Comparison of ENCODE assay signal across 8 cellular contexts in genomic region chr3:126208618-126209256, GRCh38. TPM values are rescaled to one million over a fixed set of nuclear protein-coding genes. Genes with fewer than 3 reads are reported as not detected.
DNase-seq lines count a peak whose midpoint lies in the region; ATAC-seq, FAIRE-seq and TF ChIP-seq lines count a peak whose summit lies in the region.

No MANE protein-coding gene starts in this region.

- no peak for TF ChIP-seq EP300 in K562 (IDR thresholded peaks at IDR 0.05; ENCODE audit: low read length)

- H3K9me1 ChIP-seq in K562 (ENCODE audit: control insufficient read depth, insufficient read depth, low read length): no peaks in the 10 kb centered on the region

- BruUV-seq in K562 (replicated peaks; lab: Mats Ljungman, UMichigan) (no TSS peak), Caco-2 (replicated peaks; lab: Mats Ljungman, UMichigan) (no TSS peak)

- no peaks in the 10 kb centered on the region for H3K36me3 Mint-ChIP-seq in naive thymus-derived CD8-positive, alpha-beta T cell
- no peaks in the 10 kb centered on the region for H3K36me3 Mint-ChIP-seq in CD4-positive, alpha-beta T cell (ENCODE audit: low read depth)
- no peaks in the 10 kb centered on the region for H3K36me3 Mint-ChIP-seq in Caco-2 (ENCODE audit: insufficient read depth, unreplicated experiment)

- H3K79me2 ChIP-seq in K562 (ENCODE audit: control insufficient read depth, insufficient read depth, low read length): no peaks in the 10 kb centered on the region

- H3K9ac ChIP-seq in K562 (ENCODE audit: insufficient read depth in 1 of 2, low read depth in 2 of 2, low read length in 2 of 2): no peak overlapping the region

- 1% methylated on average over 10 of the region's 11 CpGs for WGBS in K562 (ENCODE audit: insufficient coverage, low coverage, missing lambda C conversion rate)

- H3K27ac ChIP-seq in K562 (ENCODE audit: extremely low read depth, low read depth, low read length): no peak overlapping the region
- no peak overlapping the region for H3K27ac ChIP-seq in left lung
- no peak overlapping the region for H3K27ac ChIP-seq in CD4-positive, alpha-beta T cell (ENCODE audit: low read depth, low read length)

- H3K9me3 Mint-ChIP-seq in naive thymus-derived CD8-positive, alpha-beta T cell: no peaks in the 10 kb centered on the region
- H3K9me3 Mint-ChIP-seq in CD4-positive, alpha-beta T cell: no peaks in the 10 kb centered on the region
- peaks cover 10% of the 10 kb centered on the region for H3K9me3 Mint-ChIP-seq in Caco-2 (ENCODE audit: unreplicated experiment)

- H3K27ac Mint-ChIP-seq in naive thymus-derived CD8-positive, alpha-beta T cell: no peak overlapping the region
- H3K27ac Mint-ChIP-seq in CD4-positive, alpha-beta T cell: no peak overlapping the region
- no peak overlapping the region for H3K27ac Mint-ChIP-seq in Caco-2 (ENCODE audit: unreplicated experiment)

- in situ Hi-C loops in K562 (cut with MboI): no loop called here

- H3K9me3 ChIP-seq in K562 (replicated peaks; ENCODE audit: control insufficient read depth, insufficient read depth, low read depth, low read length) (no peaks in the 10 kb centered on the region), left lung (no peaks in the 10 kb centered on the region), Caco-2 (no peaks in the 10 kb centered on the region)
- no peaks in the 10 kb centered on the region for H3K9me3 ChIP-seq in CD4-positive, alpha-beta T cell (ENCODE audit: control insufficient read depth, low read length)

- peaks cover 0 to 10% of the 10 kb centered on the region in 2 experiments; a peak in 2 of 5 replicates for H3K4me1 ChIP-seq in K562 (replicated peaks in 1 of 2; ENCODE audit: control insufficient read depth in 2 of 2, insufficient read depth in 2 of 2, low read length in 2 of 2)
- peaks cover 3 to 8% of the 10 kb centered on the region in 2 donors for H3K4me1 ChIP-seq in left lung
- peaks cover 3% of the 10 kb centered on the region; the same call in 1 of the 2 replicates for H3K4me1 ChIP-seq in Caco-2

- H3K4me3 ChIP-seq in K562: no peak overlapping the region
- H3K4me3 ChIP-seq in left lung: no peak overlapping the region
- H3K4me3 ChIP-seq in Caco-2 (ENCODE audit: low read depth, low read length): no peak overlapping the region

- no peak for TF ChIP-seq POLR2A in K562 (conservative IDR thresholded peaks at IDR 0.05)

- no peak overlapping the region for H3K4me2 ChIP-seq in K562 (ENCODE audit: insufficient read depth, low read length)

- POLR2A ChIA-PET in K562 (lab: Yijun Ruan, JAX) (no interaction called here), Caco-2 (lab: Charles Lee) (no interaction called here)
- POLR2A ChIA-PET in naive thymus-derived CD8-positive, alpha-beta T cell (lab: Charles Lee): no interaction called here
- POLR2A ChIA-PET in CD4-positive, alpha-beta T cell (lab: Charles Lee): no interaction called here

- ATAC-seq in K562 (peak; percentile 57), left lung (peak; percentile 14)
- no peak for ATAC-seq in naive thymus-derived CD8-positive, alpha-beta T cell
- no peak for ATAC-seq in CD4-positive, alpha-beta T cell (ENCODE audit: poor library complexity)

- peaks cover 31 to 76% (median 40%) of the 10 kb centered on the region in 5 donors for H3K27me3 Mint-ChIP-seq in naive thymus-derived CD8-positive, alpha-beta T cell
- H3K27me3 Mint-ChIP-seq in CD4-positive, alpha-beta T cell: peaks cover 64% of the 10 kb centered on the region
- H3K27me3 Mint-ChIP-seq in Caco-2 (ENCODE audit: insufficient read depth, unreplicated experiment): peaks cover 3% of the 10 kb centered on the region

- DNase-seq in COLO668 (lab: John Stamatoyannopoulos, UW; ENCODE audit: unreplicated experiment) (peak; percentile 51), NCI-H1694 (lab: John Stamatoyannopoulos, UW) (peak; percentile 8), K562 (ENCODE audit: extremely low read depth in 1 of 4, low spot score in 3 of 4) (peak in 2 of 4 experiments; percentile 39 to 50), left lung (peak in 1 of 2 donors; percentile 73), cerebellar cortex (ENCODE audit: low spot score) (no peak), Caco-2 (no peak)
- no peak for DNase-seq in naive thymus-derived CD8-positive, alpha-beta T cell
- DNase-seq in CD4-positive, alpha-beta T cell: no peak

- H4K20me1 ChIP-seq in K562 (replicated peaks; ENCODE audit: control insufficient read depth, insufficient read depth, low read length): no peaks in the 10 kb centered on the region

- H3K36me3 ChIP-seq in K562 (ENCODE audit: control insufficient read depth, insufficient read depth, low read length) (no peaks in the 10 kb centered on the region), left lung (no peaks in the 10 kb centered on the region), Caco-2 (ENCODE audit: control insufficient read depth, insufficient read depth, low read length) (no peaks in the 10 kb centered on the region)

- no peak for FAIRE-seq in K562 (lab: Jason Lieb, UNC)

- H3K4me3 Mint-ChIP-seq in naive thymus-derived CD8-positive, alpha-beta T cell: no peak overlapping the region
- H3K4me3 Mint-ChIP-seq in CD4-positive, alpha-beta T cell: no peak overlapping the region
- H3K4me3 Mint-ChIP-seq in Caco-2 (ENCODE audit: unreplicated experiment): no peak overlapping the region

- intact Hi-C loops in K562 (cut with micrococcal nuclease) (no loop called here), left lung (cut with DNase I) (no loop called here), Caco-2 (cut with micrococcal nuclease; ENCODE audit: unreplicated experiment) (no loop called here)
- intact Hi-C loops in CD4-positive, alpha-beta T cell (cut with DNase I, micrococcal nuclease): no loop called here

- H2AFZ ChIP-seq in K562 (ENCODE audit: low read depth, low read length): peak overlapping the region; percentile 2; the same call in 1 of the 2 replicates

- H3K4me1 Mint-ChIP-seq in naive thymus-derived CD8-positive, alpha-beta T cell: peaks cover 2 to 13% (median 9%) of the 10 kb centered on the region in 4 donors
- peaks cover 6% of the 10 kb centered on the region for H3K4me1 Mint-ChIP-seq in CD4-positive, alpha-beta T cell (ENCODE audit: low read depth)
- H3K4me1 Mint-ChIP-seq in Caco-2 (ENCODE audit: low read depth, unreplicated experiment): peaks cover 13% of the 10 kb centered on the region

- TF ChIP-seq CTCF in K562 (IDR thresholded peaks at IDR 0.05 in 2 of 3, conservative IDR thresholded peaks at IDR 0.05 in 1 of 3; ENCODE audit: insufficient read depth in 2 of 3, low read depth in 1 of 3, low read length in 3 of 3) (no peak), left lung (IDR thresholded peaks at IDR 0.05) (no peak), Caco-2 (IDR thresholded peaks at IDR 0.05; ENCODE audit: insufficient read depth in 1 of 2, low read depth in 1 of 2, low read length in 1 of 2, severe bottlenecking in 1 of 2, unreplicated experiment in 1 of 2) (no peak)
- TF ChIP-seq CTCF in CD4-positive, alpha-beta T cell (IDR thresholded peaks at IDR 0.05): no peak

- H3K27me3 ChIP-seq in K562 (ENCODE audit: control insufficient read depth in 2 of 2, insufficient read depth in 2 of 2, low read length in 2 of 2) (peaks cover 0 to 25% of the 10 kb centered on the region in 2 experiments; a peak in 3 of 5 replicates), left lung (peaks cover 5 to 35% of the 10 kb centered on the region in 2 donors), Caco-2 (replicated peaks; ENCODE audit: control insufficient read depth, insufficient read depth, low read length) (no peaks in the 10 kb centered on the region)
- peaks cover 42% of the 10 kb centered on the region for H3K27me3 ChIP-seq in CD4-positive, alpha-beta T cell (ENCODE audit: control insufficient read depth, insufficient read depth, low read length)

- no peak for TF ChIP-seq RAD21 in K562 (CRISPR knock-in tag; conservative IDR thresholded peaks at IDR 0.05 in 1 of 2, IDR thresholded peaks at IDR 0.05 in 1 of 2)

- CTCF ChIA-PET in K562 (lab: Yijun Ruan, JAX; ENCODE audit: low intra/inter-chr PET ratio): no interaction called here
- CTCF ChIA-PET in CD4-positive, alpha-beta T cell (lab: Charles Lee): no interaction called here
- CTCF ChIA-PET in Caco-2 (lab: Charles Lee): no interaction called here

TF ChIP-seq in K562, 482 proteins besides CTCF, POLR2A, EP300 and RAD21 (continues in another document):
- TF ChIP-seq GABPA (tag; conservative IDR thresholded peaks at IDR 0.05; ENCODE audit: low read depth): peak; percentile 81
- no peak for TF ChIP-seq PHF20 (IDR thresholded peaks at IDR 0.05; ENCODE audit: partially characterized antibody)
- TF ChIP-seq, protein P1, sequence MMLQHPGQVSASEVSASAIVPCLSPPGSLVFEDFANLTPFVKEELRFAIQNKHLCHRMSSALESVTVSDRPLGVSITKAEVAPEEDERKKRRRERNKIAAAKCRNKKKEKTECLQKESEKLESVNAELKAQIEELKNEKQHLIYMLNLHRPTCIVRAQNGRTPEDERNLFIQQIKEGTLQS (IDR thresholded peaks at IDR 0.05): peak; percentile 41; the same call in 1 of the 2 replicates
- TF ChIP-seq, protein P1 (CRISPR knock-in tag; conservative IDR thresholded peaks at IDR 0.05): no peak
- TF ChIP-seq NFIC (IDR thresholded peaks at IDR 0.05): peak; percentile 79

RNA-seq across cellular contexts. Expression of gene ALDH1L1, which starts 28.4 kb away (rescaled TPM):
- total RNA-seq in K562 (2011; cell fraction: chromatin; rRNA removed; ENCODE audit: low replicate concordance): 0.21 TPM in 1 of 2 replicates, not detected in the other
- total RNA-seq in K562 (2011; cell fraction: nucleolus; rRNA removed): not detected in 2 replicates
- not detected in 2 replicates for total RNA-seq in K562 (2011; cell fraction: nucleoplasm; rRNA removed)
- 0.23 and 0.33 TPM in 2 replicates for total RNA-seq in K562 (2014; rRNA removed)
- 0.51 and 0.58 TPM in 2 replicates for total RNA-seq in K562 (2014; rRNA removed; fragmentation: Illumina TruSeq; extraction: Trizol)
- 1.8 and 1.9 TPM in 2 replicates for total RNA-seq in K562 (2015; rRNA removed; fragmentation: Illumina TruSeq; extraction: Trizol)
- 0.60 and 1.5 TPM in 2 replicates for total RNA-seq in K562 (2021)
- not detected in 2 replicates for polyA plus RNA-seq in K562 (2011; rRNA removed)
- 0.03 TPM in 1 of 2 replicates, not detected in the other for polyA plus RNA-seq in K562 (2011; cell fraction: cytosol; rRNA removed)
- polyA plus RNA-seq in K562 (2011; cell fraction: nucleus; rRNA removed): not detected in 2 replicates
- polyA plus RNA-seq in K562 (2012): 0.65 and 3.8 TPM in 2 replicates
- polyA plus RNA-seq in K562 (2014; fragmentation: Illumina TruSeq; extraction: Trizol): 0.56 and 0.96 TPM in 2 replicates
- polyA plus RNA-seq in K562 (2014; fragmentation: Nextera tagmentation; extraction: Ambion mirVana): under 1 TPM; 0.06 to 0.34 TPM
- polyA plus RNA-seq in K562 (2014; rRNA removed): 0.24 and 1.7 TPM in 2 replicates
- not detected in 2 replicates for polyA minus RNA-seq in K562 (2011; rRNA and poly(A)+ RNA removed)
- not detected in 2 replicates for polyA minus RNA-seq in K562 (2011; cell fraction: cytosol; rRNA and poly(A)+ RNA removed)
- polyA minus RNA-seq in K562 (2011; cell fraction: nucleus; rRNA and poly(A)+ RNA removed): not detected in 2 replicates
- total RNA-seq in left lung: 1 to 10 TPM in 1 of 2 donors, under 1 TPM in 1; 0.90 to 1.8 TPM
- not detected for total RNA-seq in naive thymus-derived CD8-positive, alpha-beta T cell
- not detected for polyA plus RNA-seq in naive thymus-derived CD8-positive, alpha-beta T cell
- total RNA-seq in CD4-positive, alpha-beta T cell: not detected
- 0.07 and 0.41 TPM in 2 replicates for total RNA-seq in Caco-2 (2022)

Comparison
In these comparisons a context has a peak if more than half of its experiments do, and no peak if none do; other contexts are left out.
1. DNase-seq: peak in COLO668 (single experiment) and NCI-H1694 (single experiment); none in naive thymus-derived CD8-positive, alpha-beta T cell (0 of 10), CD4-positive, alpha-beta T cell (0 of 10), cerebellar cortex (single experiment) and Caco-2 (0 of 2).
2. ATAC-seq: peak in K562 (single experiment) and left lung (single experiment); none in naive thymus-derived CD8-positive, alpha-beta T cell (0 of 2) and CD4-positive, alpha-beta T cell (single experiment).